In the genomic region with DNA sequence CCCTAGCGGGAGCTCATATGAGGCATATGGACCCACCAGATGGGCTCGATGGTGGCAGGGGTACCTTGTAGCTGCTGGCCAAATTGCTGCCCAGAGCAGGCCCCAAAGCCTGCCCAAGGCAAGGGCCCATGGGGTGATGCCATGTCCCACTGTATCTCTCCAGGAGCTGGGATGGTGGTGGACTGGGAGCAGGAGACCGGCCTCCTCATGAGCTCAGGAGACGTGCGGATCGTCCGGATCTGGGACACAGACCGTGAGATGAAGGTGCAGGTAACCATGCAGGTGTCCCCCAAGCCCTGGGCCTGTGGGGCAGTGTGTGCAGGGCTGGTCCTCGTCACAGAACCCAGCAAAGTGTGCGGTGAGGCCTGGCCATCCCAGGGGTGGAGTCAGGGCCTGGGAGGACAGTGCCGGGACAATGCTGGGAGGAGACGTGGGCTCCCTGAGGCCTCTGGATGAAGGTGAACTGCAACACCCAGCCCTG, we compare ENCODE assay signal across 14 cellular contexts.
"Had no signal": no experiment of that assay in that cellular context is flagged by ENCODE, and none has a peak within 500 bp of the region (broad histone marks: within the 10 kb centered on the region; RNA-seq: fewer than 3 reads in every experiment).

No MANE protein-coding gene starts in this region.

- H3K9me3 ChIP-seq: testis had no signal

- H3K4me3 ChIP-seq: testis had no signal

- H3K27ac Mint-ChIP-seq: activated CD4-positive, alpha-beta T cell treated with anti-CD3 and anti-CD28 coated beads, Interleukin-2, amount 10 ng/mL, durations not matched to agents 24 days and 14 days; activated naive CD8-positive, alpha-beta T cell treated with anti-CD3 and anti-CD28 coated beads, Interleukin-2, amount 50 U/mL, for 24 hours; dendritic cell treated with granulocyte-macrophage colony-stimulating factor and Interleukin-4, amounts not matched to agents 40 ng/mL and 50 ng/mL, for 4 days; naive thymus-derived CD4-positive, alpha-beta T cell; T-helper 1 cell treated with Interleukin-12 subunit alpha and Interleukin-12 subunit beta and Interleukin-4 antibody, amounts not matched to agents 30 μg/mL and 1 μg/mL, for 36 hours had no signal

- ATAC-seq: activated naive CD8-positive, alpha-beta T cell treated with anti-CD3 and anti-CD28 coated beads, Interleukin-2, amount 50 U/mL, for 24 hours; foreskin keratinocyte; naive thymus-derived CD4-positive, alpha-beta T cell; stimulated activated naive CD8-positive, alpha-beta T cell treated with anti-CD3 and anti-CD28 coated beads, Interleukin-15, amount 100 ng/mL, for 72 hours had no signal

- DNase-seq: activated CD4-positive, alpha-beta T cell treated with anti-CD3 and anti-CD28 coated beads, Interleukin-2, amount 10 ng/mL, durations not matched to agents 24 days and 14 days; activated naive CD4-positive, alpha-beta T cell; activated naive CD8-positive, alpha-beta T cell treated with anti-CD3 and anti-CD28 coated beads, Interleukin-2, amount 50 U/mL, for 24 hours; cerebellar nuclear complex; effector memory CD4-positive, alpha-beta T cell; foreskin keratinocyte; mammary epithelial cell; naive thymus-derived CD4-positive, alpha-beta T cell; retina; small intestine; stimulated activated naive CD8-positive, alpha-beta T cell treated with anti-CD3 and anti-CD28 coated beads, Interleukin-15, amount 100 ng/mL, for 72 hours; testis had no signal

- H3K27ac ChIP-seq: foreskin keratinocyte, testis had no signal

- H3K9me3 Mint-ChIP-seq: activated CD4-positive, alpha-beta T cell treated with anti-CD3 and anti-CD28 coated beads, Interleukin-2, amount 10 ng/mL, durations not matched to agents 24 days and 14 days; activated naive CD8-positive, alpha-beta T cell treated with anti-CD3 and anti-CD28 coated beads, Interleukin-2, amount 50 U/mL, for 24 hours; dendritic cell treated with granulocyte-macrophage colony-stimulating factor and Interleukin-4, amounts not matched to agents 40 ng/mL and 50 ng/mL, for 4 days; naive thymus-derived CD4-positive, alpha-beta T cell; stimulated activated naive CD8-positive, alpha-beta T cell treated with anti-CD3 and anti-CD28 coated beads, Interleukin-15, amount 100 ng/mL, for 72 hours; T-helper 1 cell treated with Interleukin-12 subunit alpha and Interleukin-12 subunit beta and Interleukin-4 antibody, amounts not matched to agents 30 μg/mL and 1 μg/mL, for 36 hours had no signal

- H3K4me1 Mint-ChIP-seq: activated CD4-positive, alpha-beta T cell treated with anti-CD3 and anti-CD28 coated beads, Interleukin-2, amount 10 ng/mL, durations not matched to agents 24 days and 14 days; naive thymus-derived CD4-positive, alpha-beta T cell; stimulated activated naive CD8-positive, alpha-beta T cell treated with anti-CD3 and anti-CD28 coated beads, Interleukin-15, amount 100 ng/mL, for 72 hours had no signal

- H3K4me3 Mint-ChIP-seq: activated CD4-positive, alpha-beta T cell treated with anti-CD3 and anti-CD28 coated beads, Interleukin-2, amount 10 ng/mL, durations not matched to agents 24 days and 14 days; activated naive CD8-positive, alpha-beta T cell treated with anti-CD3 and anti-CD28 coated beads, Interleukin-2, amount 50 U/mL, for 24 hours; dendritic cell treated with granulocyte-macrophage colony-stimulating factor and Interleukin-4, amounts not matched to agents 40 ng/mL and 50 ng/mL, for 4 days; naive thymus-derived CD4-positive, alpha-beta T cell; stimulated activated naive CD8-positive, alpha-beta T cell treated with anti-CD3 and anti-CD28 coated beads, Interleukin-15, amount 100 ng/mL, for 72 hours; T-helper 1 cell treated with Interleukin-12 subunit alpha and Interleukin-12 subunit beta and Interleukin-4 antibody, amounts not matched to agents 30 μg/mL and 1 μg/mL, for 36 hours had no signal

- H3K27me3 ChIP-seq: foreskin keratinocyte, testis had no signal

- H3K27me3 Mint-ChIP-seq: activated CD4-positive, alpha-beta T cell treated with anti-CD3 and anti-CD28 coated beads, Interleukin-2, amount 10 ng/mL, durations not matched to agents 24 days and 14 days; activated naive CD8-positive, alpha-beta T cell treated with anti-CD3 and anti-CD28 coated beads, Interleukin-2, amount 50 U/mL, for 24 hours; dendritic cell treated with granulocyte-macrophage colony-stimulating factor and Interleukin-4, amounts not matched to agents 40 ng/mL and 50 ng/mL, for 4 days; naive thymus-derived CD4-positive, alpha-beta T cell; stimulated activated naive CD8-positive, alpha-beta T cell treated with anti-CD3 and anti-CD28 coated beads, Interleukin-15, amount 100 ng/mL, for 72 hours had no signal
